Comparison of ENCODE assay signal across 8 cellular contexts in genomic region chr6:152301806-152302568, GRCh38.
DNase-seq lines count a peak whose midpoint lies in the region; ATAC-seq and TF ChIP-seq lines count a peak whose summit lies in the region.

No MANE protein-coding gene starts in this region.

- peak overlapping the region; percentile 93 to 100 (median 98) for H3K27ac Mint-ChIP-seq in CD8-positive, alpha-beta memory T cell

- no peaks in the 10 kb centered on the region for H3K9me2 ChIP-seq in OCI-LY7 (ENCODE audit: insufficient read depth, low read length)

- H3K4me3 ChIP-seq in CD8-positive, alpha-beta memory T cell (ENCODE audit: low read length) = peak overlapping the region; percentile 97
- peak overlapping the region; percentile 59 for H3K4me3 ChIP-seq in HL-60 (replicated peaks; ENCODE audit: insufficient read depth, low read length)
- peak overlapping the region; percentile 79 for H3K4me3 ChIP-seq in OCI-LY7 (ENCODE audit: low read depth, low read length, poor library complexity, severe bottlenecking)
- peak overlapping the region; percentile 56 for H3K4me3 ChIP-seq in mucosa of stomach (ENCODE audit: low read length)

- peak overlapping the region; percentile 95 to 100 (median 100) for H3K4me3 Mint-ChIP-seq in CD8-positive, alpha-beta memory T cell

- H3K79me2 ChIP-seq in OCI-LY7 (ENCODE audit: insufficient read depth, low read depth, low read length) = peaks cover 47% of the 10 kb centered on the region

- peaks cover 31% of the 10 kb centered on the region for H3K4me1 ChIP-seq in CD8-positive, alpha-beta memory T cell (ENCODE audit: insufficient read depth, low read length)
- H3K4me1 ChIP-seq in OCI-LY7 (ENCODE audit: insufficient read depth, low read length, poor library complexity, severe bottlenecking) (peaks cover 43% of the 10 kb centered on the region), mucosa of stomach (ENCODE audit: control insufficient read depth, insufficient read depth, low read length) (no peaks in the 10 kb centered on the region)

- CTCF ChIA-PET in CD8-positive, alpha-beta memory T cell (lab: Charles Lee) = interaction anchor here (0.8 to 4.5 kb wide), 17 partner anchors 8 to 135 kb away, joined by 3 to 80 read pairs (median 4); no protein-coding TSS in a partner anchor
- CTCF ChIA-PET in OCI-LY7 (lab: Charles Lee; ENCODE audit: unreplicated experiment) = interaction anchor here (0.6 to 1.4 kb wide), 4 partner anchors 15 to 615 kb away, joined by 3 to 8 read pairs (median 4); no protein-coding TSS in a partner anchor

- POLR2A ChIA-PET in CD8-positive, alpha-beta memory T cell (lab: Charles Lee) = interaction anchor here (0.5 to 1.5 kb wide), 3 partner anchors 9 to 117 kb away, joined by 3 to 12 read pairs (median 5); no protein-coding TSS in a partner anchor
- POLR2A ChIA-PET in OCI-LY7 (lab: Charles Lee) = interaction anchor here (0.6 to 7.9 kb wide), 17 partner anchors 10 to 1006 kb away, joined by 3 to 70 read pairs (median 4); no protein-coding TSS in a partner anchor

- no peaks in the 10 kb centered on the region for H4K20me1 ChIP-seq in OCI-LY7 (ENCODE audit: insufficient read depth, low read length)

- H3K36me3 Mint-ChIP-seq in CD8-positive, alpha-beta memory T cell = peaks cover 0 to 18% (median 5%) of the 10 kb centered on the region in 3 donors

- peak; percentile 81 to 91 (median 88) for DNase-seq in CD8-positive, alpha-beta memory T cell
- peak; percentile 38 to 77 for DNase-seq in HL-60 (ENCODE audit: low read depth in 1 of 2, low spot score in 1 of 2)
- peak; percentile 91 for DNase-seq in OCI-LY7 (ENCODE audit: low spot score)
- DNase-seq in activated T-cell treated with anti-CD3 and anti-CD28 coated beads, Interleukin-2, amount 50 U/mL, for 1 hour = peak; percentile 88
- DNase-seq in stimulated activated CD8-positive, alpha-beta memory T cell treated with anti-CD3 and anti-CD28 coated beads, Interleukin-4, amount 100 ng/mL, for 48 hours = peak; percentile 89

- H3K27me3 ChIP-seq in CD8-positive, alpha-beta memory T cell (ENCODE audit: insufficient read depth, low read length, poor library complexity, severe bottlenecking) = no peaks in the 10 kb centered on the region
- H3K27me3 ChIP-seq in HL-60 (ENCODE audit: insufficient read depth, poor library complexity, severe bottlenecking) (peaks cover 2% of the 10 kb centered on the region), mucosa of stomach (ENCODE audit: control insufficient read depth, insufficient read depth, low read length) (no peaks in the 10 kb centered on the region)

- peak overlapping the region; percentile 85 for H3K27ac ChIP-seq in CD8-positive, alpha-beta memory T cell (ENCODE audit: low read depth, low read length)
- H3K27ac ChIP-seq in HL-60 (replicated peaks) (no peak overlapping the region), OCI-LY7 (ENCODE audit: low read depth, low read length, poor library complexity, severe bottlenecking) (peak overlapping the region; percentile 88)

- no peaks in the 10 kb centered on the region for H3K9me3 Mint-ChIP-seq in CD8-positive, alpha-beta memory T cell

- H3K9me3 ChIP-seq in CD8-positive, alpha-beta memory T cell (ENCODE audit: low read length) = no peaks in the 10 kb centered on the region
- H3K9me3 ChIP-seq in OCI-LY7 (ENCODE audit: low read length) (no peaks in the 10 kb centered on the region), mucosa of stomach (ENCODE audit: control insufficient read depth, low read length) (no peaks in the 10 kb centered on the region)

- H3K36me3 ChIP-seq in CD8-positive, alpha-beta memory T cell (ENCODE audit: insufficient read depth, low read length) = no peaks in the 10 kb centered on the region
- 0 out of 2 replicates have a peak, but pooled peaks cover 3% of the 10 kb centered on the region for H3K36me3 ChIP-seq in OCI-LY7 (ENCODE audit: insufficient read depth, low read length)
- H3K36me3 ChIP-seq in mucosa of stomach (ENCODE audit: control insufficient read depth, insufficient read depth, low read length) = no peaks in the 10 kb centered on the region

- intact Hi-C loops in OCI-LY7 (cut with micrococcal nuclease; ENCODE audit: unreplicated experiment) = loop anchor here (1.0 to 5.0 kb wide), 5 partner anchors 36 to 910 kb away; partner anchors contain the start of genes FBXO5, MTRF1L and ZBTB2

- H3K4me1 Mint-ChIP-seq in CD8-positive, alpha-beta memory T cell = peaks cover 30 to 49% (median 42%) of the 10 kb centered on the region in 3 donors

- ATAC-seq in GM19463 (IDR thresholded peaks at IDR 0.05; ENCODE audit: unreplicated experiment) = peak; percentile 89
- peak; percentile 97 for ATAC-seq in esophagus mucosa

- BruUV-seq in OCI-LY7 (replicated peaks; lab: Mats Ljungman, UMichigan) = no TSS peak

- peak overlapping the region; percentile 81 for H2AFZ ChIP-seq in OCI-LY7 (ENCODE audit: low read length)

- TF ChIP-seq CTCF in HL-60 (IDR thresholded peaks at IDR 0.05; ENCODE audit: insufficient read depth, low read length) (peak; percentile 27), OCI-LY7 (conservative IDR thresholded peaks at IDR 0.05; ENCODE audit: low read length) (peak; percentile 64)

- H3K9ac ChIP-seq in mucosa of stomach (ENCODE audit: low read length) = peak overlapping the region; percentile 65

- no peaks in the 10 kb centered on the region for H3K27me3 Mint-ChIP-seq in CD8-positive, alpha-beta memory T cell

- H3K4me2 ChIP-seq in OCI-LY7 (ENCODE audit: low read length) = peak overlapping the region; percentile 97
